18 cellular contexts compared by ENCODE assay signal in genomic region chr6:34172961-34173775, GRCh38. TPM values are rescaled to one million over a fixed set of nuclear protein-coding genes. Genes with fewer than 3 reads are reported as not detected.
DNase-seq lines count a peak whose midpoint lies in the region; ATAC-seq and TF ChIP-seq lines count a peak whose summit lies in the region.
"Had no signal": no experiment of that assay in that cellular context is flagged by ENCODE, and none has a peak within 500 bp of the region (broad histone marks: within the 10 kb centered on the region; RNA-seq: fewer than 3 reads in every experiment).

No MANE protein-coding gene starts in this region.

- no peaks in the 10 kb centered on the region for H3K9me3 Mint-ChIP-seq in activated T-cell treated with anti-CD3 and anti-CD28 coated beads, Interleukin-2, amount 50 U/mL, for 24 hours
- H3K9me3 Mint-ChIP-seq in endodermal cell: no peaks in the 10 kb centered on the region
- no peaks in the 10 kb centered on the region for H3K9me3 Mint-ChIP-seq in activated naive CD8-positive, alpha-beta T cell treated with anti-CD3 and anti-CD28 coated beads for 36 hours

- H3K36me3 ChIP-seq in Peyer's patch (no peaks in the 10 kb centered on the region), endodermal cell (ENCODE audit: control insufficient read depth, insufficient read depth, low read length) (no peaks in the 10 kb centered on the region), A673 (ENCODE audit: insufficient read depth, low read length, poor library complexity, severe bottlenecking) (no peaks in the 10 kb centered on the region)

- POLR2A ChIA-PET in A673 (lab: Charles Lee; ENCODE audit: low non-redundant PET): no interaction called here

- CTCF ChIA-PET in A673 (lab: Charles Lee): no interaction called here

- BruUV-seq in A673 (replicated peaks; lab: Mats Ljungman, UMichigan): no TSS peak

- H3K4me1 Mint-ChIP-seq in activated T-cell treated with anti-CD3 and anti-CD28 coated beads, Interleukin-2, amount 50 U/mL, for 24 hours (ENCODE audit: low read depth): peaks cover 3% of the 10 kb centered on the region
- no peaks in the 10 kb centered on the region for H3K4me1 Mint-ChIP-seq in endodermal cell
- H3K4me1 Mint-ChIP-seq in activated naive CD8-positive, alpha-beta T cell treated with anti-CD3 and anti-CD28 coated beads for 36 hours: peaks cover 3% of the 10 kb centered on the region

- H3K9me3 ChIP-seq in Peyer's patch: no peaks in the 10 kb centered on the region
- H3K9me3 ChIP-seq in endodermal cell (ENCODE audit: control insufficient read depth, low read length): no peaks in the 10 kb centered on the region
- no peaks in the 10 kb centered on the region for H3K9me3 ChIP-seq in A673 (ENCODE audit: low read depth, low read length, poor library complexity, severe bottlenecking)

- no peak overlapping the region for H3K4me3 Mint-ChIP-seq in activated T-cell treated with anti-CD3 and anti-CD28 coated beads, Interleukin-2, amount 50 U/mL, for 24 hours
- no peak overlapping the region for H3K4me3 Mint-ChIP-seq in endodermal cell
- no peak overlapping the region for H3K4me3 Mint-ChIP-seq in activated naive CD8-positive, alpha-beta T cell treated with anti-CD3 and anti-CD28 coated beads for 36 hours

- TF ChIP-seq POLR2A in Peyer's patch (IDR thresholded peaks at IDR 0.05): no peak

- H3K9ac ChIP-seq in endodermal cell (ENCODE audit: extremely low read depth, low read length, poor library complexity, severe bottlenecking): no peak overlapping the region

- DNase-seq in activated T-cell treated with anti-CD3 and anti-CD28 coated beads, Interleukin-2, amount 50 U/mL, for 24 hours: peak; percentile 9
- DNase-seq in activated T-cell treated with anti-CD3 and anti-CD28 coated beads for 4 hours (no peak), Peyer's patch (peak in 2 of 3 donors; percentile 9 to 24), foreskin keratinocyte (peak; percentile 28 to 56), sciatic nerve (ENCODE audit: low spot score) (peak; percentile 6), endodermal cell (no peak), A673 (ENCODE audit: low spot score) (no peak)
- no peak for DNase-seq in activated naive CD8-positive, alpha-beta T cell treated with anti-CD3 and anti-CD28 coated beads for 36 hours
- DNase-seq: COR-L47, DMS153, HCEC 1CT, Kasumi-1, NCI-H1105 treated with DMSO at 0.1 percent for 48 hours, NCI-H187, NCI-H69, PC-3, SHP77 had no signal

- no peaks in the 10 kb centered on the region for H3K36me3 Mint-ChIP-seq in activated T-cell treated with anti-CD3 and anti-CD28 coated beads, Interleukin-2, amount 50 U/mL, for 24 hours (ENCODE audit: low read depth)
- no peaks in the 10 kb centered on the region for H3K36me3 Mint-ChIP-seq in endodermal cell (ENCODE audit: low read depth)
- H3K36me3 Mint-ChIP-seq in activated naive CD8-positive, alpha-beta T cell treated with anti-CD3 and anti-CD28 coated beads for 36 hours: no peaks in the 10 kb centered on the region

- H3K27me3 ChIP-seq in Peyer's patch (no peaks in the 10 kb centered on the region), foreskin keratinocyte (no peaks in the 10 kb centered on the region), endodermal cell (ENCODE audit: control insufficient read depth, insufficient read depth, low read length, poor library complexity, severe bottlenecking) (no peaks in the 10 kb centered on the region), A673 (replicated peaks; ENCODE audit: insufficient read depth, low read depth, low read length, poor library complexity) (no peaks in the 10 kb centered on the region)

- H3K27ac ChIP-seq in Peyer's patch (no peak overlapping the region), foreskin keratinocyte (no peak overlapping the region), endodermal cell (ENCODE audit: low read depth, low read length) (no peak overlapping the region), A673 (ENCODE audit: low read depth, low read length, poor library complexity, severe bottlenecking) (no peak overlapping the region)
- H3K27ac ChIP-seq: C4-2B had no signal

- intact Hi-C loops in sciatic nerve (cut with DNase I): loop anchor here (10.0 kb wide), 1 partner anchor 412 kb away; no protein-coding TSS in a partner anchor
- intact Hi-C loops in A673 (cut with micrococcal nuclease; ENCODE audit: unreplicated experiment): no loop called here

- TF ChIP-seq CTCF in Peyer's patch (IDR thresholded peaks at IDR 0.05): no peak
- no peak for TF ChIP-seq CTCF in foreskin keratinocyte (conservative IDR thresholded peaks at IDR 0.05)
- no peak for TF ChIP-seq CTCF in endodermal cell (conservative IDR thresholded peaks at IDR 0.05)
- no peak for TF ChIP-seq CTCF in A673 (conservative IDR thresholded peaks at IDR 0.05; ENCODE audit: low read depth, low read length)

- 82 to 90% methylated on average over 5 to 9 of the region's 9 CpGs for WGBS in endodermal cell (ENCODE audit: insufficient coverage in 1 of 2, insufficient read length in 1 of 2), 2 experiments

- no peaks in the 10 kb centered on the region for H3K4me1 ChIP-seq in Peyer's patch
- no peaks in the 10 kb centered on the region for H3K4me1 ChIP-seq in foreskin keratinocyte
- no peaks in the 10 kb centered on the region for H3K4me1 ChIP-seq in endodermal cell (ENCODE audit: control insufficient read depth, insufficient read depth, low read length)
- no peaks in the 10 kb centered on the region for H3K4me1 ChIP-seq in A673 (ENCODE audit: insufficient read depth, low read length, poor library complexity, severe bottlenecking)

- ATAC-seq in foreskin keratinocyte: no peak
- ATAC-seq in sciatic nerve: no peak
- ATAC-seq: PC-3 had no signal

- no peaks in the 10 kb centered on the region for H3K27me3 Mint-ChIP-seq in activated T-cell treated with anti-CD3 and anti-CD28 coated beads, Interleukin-2, amount 50 U/mL, for 24 hours
- no peaks in the 10 kb centered on the region for H3K27me3 Mint-ChIP-seq in endodermal cell (ENCODE audit: insufficient read depth)
- no peaks in the 10 kb centered on the region for H3K27me3 Mint-ChIP-seq in activated naive CD8-positive, alpha-beta T cell treated with anti-CD3 and anti-CD28 coated beads for 36 hours

- no peak overlapping the region for H3K27ac Mint-ChIP-seq in activated T-cell treated with anti-CD3 and anti-CD28 coated beads, Interleukin-2, amount 50 U/mL, for 24 hours
- no peak overlapping the region for H3K27ac Mint-ChIP-seq in endodermal cell
- H3K27ac Mint-ChIP-seq in activated naive CD8-positive, alpha-beta T cell treated with anti-CD3 and anti-CD28 coated beads for 36 hours: no peak overlapping the region

- H3K4me3 ChIP-seq in Peyer's patch: no peak overlapping the region
- H3K4me3 ChIP-seq in endodermal cell (ENCODE audit: low read length): no peak overlapping the region
- no peak overlapping the region for H3K4me3 ChIP-seq in A673 (ENCODE audit: low read depth, low read length, poor library complexity, severe bottlenecking)

RNA-seq across cellular contexts. Expression of gene GRM4, which starts 27.3 kb away (rescaled TPM):
- total RNA-seq in Peyer's patch (not detected), foreskin keratinocyte (0.04 and 0.07 TPM in 2 replicates), sciatic nerve (not detected), endodermal cell (1 to 10 TPM; 3.1 to 9.1 TPM), A673 (2021) (0.26 and 0.41 TPM in 2 replicates)
- polyA plus RNA-seq in foreskin keratinocyte: 0.03 TPM in 1 of 2 replicates, not detected in the other
- 1.4 TPM for polyA plus RNA-seq in endodermal cell (2013, experiment 1 of 2)
- polyA plus RNA-seq in endodermal cell (2013, experiment 2 of 2): 0.99 TPM
- total RNA-seq in activated naive CD8-positive, alpha-beta T cell treated with anti-CD3 and anti-CD28 coated beads for 36 hours: under 1 TPM; 0.12 to 0.18 TPM
- total RNA-seq: PC-3 had no signal

Comparison
In these comparisons a context has a peak if more than half of its experiments do, and no peak if none do; other contexts are left out.
1. DNase-seq: peak in activated T-cell treated with anti-CD3 and anti-CD28 coated beads, Interleukin-2, amount 50 U/mL, for 24 hours (single experiment), Peyer's patch (2 of 3), foreskin keratinocyte (2 of 2) and sciatic nerve (single experiment); none in activated T-cell treated with anti-CD3 and anti-CD28 coated beads for 4 hours (single experiment), endodermal cell (single experiment), A673 (single experiment) and activated naive CD8-positive, alpha-beta T cell treated with anti-CD3 and anti-CD28 coated beads for 36 hours (single experiment).